ENCODE assay signal across 2 cellular contexts in genomic region chr6:77715588-77715987, GRCh38.
TF ChIP-seq lines count a peak whose summit lies in the region.

No MANE protein-coding gene starts in this region.

TF ChIP-seq in HepG2, 621 proteins besides CTCF, POLR2A, EP300 and RAD21:
- no peak for TF ChIP-seq REPIN1 (CRISPR knock-in tag; IDR thresholded peaks at IDR 0.05; ENCODE audit: borderline replicate concordance, low read depth)
- TF ChIP-seq RAD51 (IDR thresholded peaks at IDR 0.05; ENCODE audit: borderline replicate concordance): peak; percentile 57; the same call in 1 of the 2 replicates

TF ChIP-seq in H1, 55 proteins besides CTCF, POLR2A, EP300 and RAD21 (continued from another document):
- TF ChIP-seq BRCA1 (IDR thresholded peaks at IDR 0.05; ENCODE audit: low read depth, low read length) (no peak), CBX8 (IDR thresholded peaks at IDR 0.05; ENCODE audit: borderline replicate concordance, low read depth, low read length) (no peak), TBP (IDR thresholded peaks at IDR 0.05; ENCODE audit: low read depth, low read length) (no peak), CHD7 (IDR thresholded peaks at IDR 0.05; ENCODE audit: insufficient replicate concordance, low read length) (no peak), HDAC2 (IDR thresholded peaks at IDR 0.05; ENCODE audit: borderline replicate concordance in 1 of 2, low read depth in 2 of 2, low read length in 2 of 2) (no peak), CHD2 (IDR thresholded peaks at IDR 0.05; ENCODE audit: low read length) (no peak), CBX5 (IDR thresholded peaks at IDR 0.05; ENCODE audit: low read depth, low read length) (no peak), TAF7 (optimal IDR thresholded peaks at IDR 0.05; ENCODE audit: borderline replicate concordance, low read depth, low read length) (no peak), SIRT6 (IDR thresholded peaks at IDR 0.05; ENCODE audit: low read length) (no peak), CHD1 (IDR thresholded peaks at IDR 0.05; ENCODE audit: low read depth, low read length) (no peak), CTBP2 (IDR thresholded peaks at IDR 0.05; ENCODE audit: borderline replicate concordance, insufficient read depth, insufficient read length, low read length) (no peak), SP4 (IDR thresholded peaks at IDR 0.05; ENCODE audit: low read length) (no peak), JUN (IDR thresholded peaks at IDR 0.05; ENCODE audit: low read depth, low read length) (no peak)
